In the genomic region with DNA sequence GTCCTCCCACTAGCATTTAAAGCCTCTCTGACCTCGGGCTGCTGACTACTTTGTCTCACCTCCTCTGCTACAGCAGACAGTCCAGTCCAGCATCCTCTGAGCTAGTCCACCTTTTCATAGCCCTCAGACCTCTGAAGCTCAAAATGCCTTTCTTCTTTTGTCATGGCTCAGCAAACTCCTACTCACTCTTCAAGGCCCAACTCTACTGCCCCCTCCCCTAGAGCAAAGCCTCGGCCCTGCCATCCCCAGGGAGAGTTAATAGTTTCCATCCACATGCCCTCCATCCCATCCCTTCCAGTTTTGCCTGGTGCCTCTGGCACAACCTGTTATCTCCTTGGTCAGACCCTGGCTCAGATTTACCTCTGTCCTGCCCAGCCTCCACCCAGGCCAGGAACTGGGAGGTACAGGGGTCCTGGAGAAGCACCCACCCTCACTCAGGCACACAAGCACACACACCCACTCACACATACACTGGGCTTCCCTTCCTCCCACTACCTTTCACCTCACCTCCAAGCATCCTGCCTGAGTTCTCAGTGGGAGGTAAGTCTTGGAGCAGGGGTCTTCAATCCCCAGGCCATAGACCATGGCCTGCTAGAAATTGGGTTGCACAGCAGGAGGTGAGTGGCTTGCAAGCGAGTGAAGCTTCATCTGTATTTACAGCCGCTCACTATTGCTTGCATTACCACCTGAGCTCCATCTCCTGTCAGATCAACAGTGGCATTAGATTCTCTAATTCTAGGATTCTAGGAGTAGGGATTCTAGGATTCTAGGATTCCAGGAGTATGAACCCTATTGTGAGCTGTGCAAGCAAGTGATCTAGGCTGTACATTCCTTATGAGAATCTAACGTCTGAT, we compare ENCODE assay signal across 17 cellular contexts. TPM values are rescaled to one million over a fixed set of nuclear protein-coding genes. Genes with fewer than 3 reads are reported as not detected.
"Had no signal": no experiment of that assay in that cellular context is flagged by ENCODE, and none has a peak within 500 bp of the region (broad histone marks: within the 10 kb centered on the region; RNA-seq: fewer than 3 reads in every experiment).

No MANE protein-coding gene starts in this region.

- DNase-seq: activated CD4-positive, alpha-beta T cell treated with anti-CD3 and anti-CD28 coated beads for 1 hour; activated naive CD8-positive, alpha-beta T cell treated with anti-CD3 and anti-CD28 coated beads, Interleukin-2, amount 10 ng/mL, durations not matched to agents 7 days and 5 days; brain microvascular endothelial cell; cerebellar nuclear complex; effector CD4-positive, alpha-beta T cell; esophagus squamous epithelium; left cardiac atrium; mesendoderm; naive thymus-derived CD8-positive, alpha-beta T cell; stimulated activated CD4-positive, alpha-beta T cell treated with anti-CD3 and anti-CD28 coated beads, Interleukin-2, amount 100 ng/mL, for 24 hours; SW 1271; trophoblast cell; WERI-Rb-1 had no signal

- ATAC-seq: left cardiac atrium; naive thymus-derived CD8-positive, alpha-beta T cell had no signal

- H3K27me3 ChIP-seq: brain microvascular endothelial cell, esophagus squamous epithelium had no signal

- H3K36me3 ChIP-seq: WERI-Rb-1 had no signal

- H3K9me3 ChIP-seq: esophagus squamous epithelium had no signal

- H3K9me3 Mint-ChIP-seq: activated naive CD8-positive, alpha-beta T cell treated with anti-CD3 and anti-CD28 coated beads, Interleukin-2, amount 10 ng/mL, durations not matched to agents 7 days and 5 days; activated T-helper 1 cell treated with anti-CD3 and anti-CD28 coated beads, Interleukin-12 subunit alpha, Interleukin-12 subunit beta, Interleukin-2, Interleukin-4 antibody, amounts not matched to agents 30 ng/mL and 10 ng/mL and 1 ng/mL, durations not matched to agents 14 hours and 24 hours and 36 hours; naive thymus-derived CD8-positive, alpha-beta T cell; stimulated activated naive CD8-positive, alpha-beta T cell treated with anti-CD3 and anti-CD28 coated beads, Interleukin-15, Interleukin-2, amounts not matched to agents 100 ng/mL and 50 ng/mL, for 24 hours had no signal

- H3K4me3 ChIP-seq: esophagus squamous epithelium had no signal

- H3K27ac Mint-ChIP-seq: activated naive CD8-positive, alpha-beta T cell treated with anti-CD3 and anti-CD28 coated beads, Interleukin-2, amount 10 ng/mL, durations not matched to agents 7 days and 5 days; activated T-helper 1 cell treated with anti-CD3 and anti-CD28 coated beads, Interleukin-12 subunit alpha, Interleukin-12 subunit beta, Interleukin-2, Interleukin-4 antibody, amounts not matched to agents 30 ng/mL and 10 ng/mL and 1 ng/mL, durations not matched to agents 14 hours and 24 hours and 36 hours; naive thymus-derived CD8-positive, alpha-beta T cell; progenitor cell of endocrine pancreas; stimulated activated naive CD8-positive, alpha-beta T cell treated with anti-CD3 and anti-CD28 coated beads, Interleukin-15, Interleukin-2, amounts not matched to agents 100 ng/mL and 50 ng/mL, for 24 hours had no signal

- H3K4me3 Mint-ChIP-seq: activated naive CD8-positive, alpha-beta T cell treated with anti-CD3 and anti-CD28 coated beads, Interleukin-2, amount 10 ng/mL, durations not matched to agents 7 days and 5 days; activated T-helper 1 cell treated with anti-CD3 and anti-CD28 coated beads, Interleukin-12 subunit alpha, Interleukin-12 subunit beta, Interleukin-2, Interleukin-4 antibody, amounts not matched to agents 30 ng/mL and 10 ng/mL and 1 ng/mL, durations not matched to agents 14 hours and 24 hours and 36 hours; stimulated activated naive CD8-positive, alpha-beta T cell treated with anti-CD3 and anti-CD28 coated beads, Interleukin-15, Interleukin-2, amounts not matched to agents 100 ng/mL and 50 ng/mL, for 24 hours had no signal

- H3K27ac ChIP-seq: brain microvascular endothelial cell, esophagus squamous epithelium, WERI-Rb-1 had no signal

- H3K36me3 Mint-ChIP-seq: activated naive CD8-positive, alpha-beta T cell treated with anti-CD3 and anti-CD28 coated beads, Interleukin-2, amount 10 ng/mL, durations not matched to agents 7 days and 5 days; naive thymus-derived CD8-positive, alpha-beta T cell had no signal

- FAIRE-seq: endothelial cell of umbilical vein had no signal

RNA-seq across cellular contexts. Expression of a gene that starts 18.1 kb away (rescaled TPM):
- total RNA-seq: naive thymus-derived CD8-positive, alpha-beta T cell had no signal
- polyA plus RNA-seq: naive thymus-derived CD8-positive, alpha-beta T cell had no signal

RNA-seq across cellular contexts. Expression of a gene that starts 18.6 kb away (rescaled TPM):
- total RNA-seq: naive thymus-derived CD8-positive, alpha-beta T cell had no signal
- polyA plus RNA-seq: naive thymus-derived CD8-positive, alpha-beta T cell had no signal

RNA-seq across cellular contexts. Expression of a gene that starts 47.9 kb away (rescaled TPM):
- total RNA-seq: naive thymus-derived CD8-positive, alpha-beta T cell had no signal
